ENCODE assay signal across 1 cellular context in the genomic region with DNA sequence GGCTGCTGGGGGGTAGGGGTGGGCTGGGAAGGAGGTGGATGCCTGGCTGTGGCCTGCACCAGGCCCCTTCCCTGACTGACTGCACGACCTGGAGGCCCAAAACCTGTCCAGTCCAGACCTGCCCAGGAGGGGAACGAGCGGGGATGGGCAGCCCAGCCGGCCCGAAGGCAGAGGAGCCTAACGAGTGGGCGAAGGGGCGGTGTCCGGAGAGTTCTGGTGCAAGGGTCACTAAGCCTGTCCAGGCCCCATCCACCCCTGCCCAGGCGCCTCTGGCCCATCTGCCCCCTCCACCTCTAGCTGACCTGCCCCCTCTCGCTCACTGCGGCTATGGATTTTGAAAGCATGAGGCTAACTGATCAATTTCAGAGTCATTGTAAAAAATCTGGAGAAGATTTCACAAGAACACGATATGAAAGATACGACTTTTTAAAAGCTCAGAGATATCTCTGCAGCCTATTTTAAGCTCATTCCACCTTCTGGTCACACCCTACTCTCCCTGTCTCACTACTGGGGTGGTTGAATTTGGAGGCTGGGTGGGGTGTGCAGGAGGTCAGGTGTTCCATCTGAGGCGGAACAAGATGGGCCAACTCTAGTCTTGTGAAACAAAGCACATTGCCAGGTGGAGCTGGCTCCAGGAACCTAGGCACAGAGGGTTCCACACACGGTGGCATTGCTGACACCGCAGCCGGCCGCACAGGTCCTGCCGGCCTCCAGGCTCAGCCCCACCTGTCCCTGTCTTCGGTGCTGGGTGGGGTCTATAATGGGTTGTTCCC. TPM values are rescaled to one million over a fixed set of nuclear protein-coding genes. Genes with fewer than 3 reads are reported as not detected.
"Had no signal": no experiment of that assay in that cellular context is flagged by ENCODE, and none has a peak within 500 bp of the region (broad histone marks: within the 10 kb centered on the region; RNA-seq: fewer than 3 reads in every experiment).

No MANE protein-coding gene starts in this region.

RNA-seq across cellular contexts. Expression of a gene that starts 17.8 kb away (rescaled TPM):
- total RNA-seq: T-helper 17 cell had no signal
